15 cellular contexts compared by ENCODE assay signal in genomic region chr5:160134332-160134731, GRCh38.
"Had no signal": no experiment of that assay in that cellular context is flagged by ENCODE, and none has a peak within 500 bp of the region (broad histone marks: within the 10 kb centered on the region; RNA-seq: fewer than 3 reads in every experiment).

No MANE protein-coding gene starts in this region.

- DNase-seq: activated CD4-positive, alpha-beta T cell treated with anti-CD3 and anti-CD28 coated beads for 1 hour; activated effector memory CD4-positive, alpha-beta T cell treated with anti-CD3 and anti-CD28 coated beads, Interleukin-2, amount 50 U/mL, for 16 hours; activated naive CD4-positive, alpha-beta T cell treated with anti-CD3 and anti-CD28 coated beads, Interleukin-2, amount 50 U/mL, for 16 hours; activated T-cell treated with anti-CD3 and anti-CD28 coated beads, Interleukin-2, amount 50 U/mL, for 72 hours; body of pancreas; foreskin keratinocyte; lower lobe of right lung; occipital lobe; T-helper 2 cell; trophoblast cell had no signal

- H3K27ac ChIP-seq: body of pancreas, epithelial cell of prostate, foreskin keratinocyte, lower lobe of right lung, prostate gland, VCaP had no signal

- H3K9me3 ChIP-seq: body of pancreas, lower lobe of right lung, prostate gland, right atrium auricular region had no signal

- ATAC-seq: activated T-cell treated with anti-CD3 and anti-CD28 coated beads, Interleukin-2, amount 50 U/mL, for 72 hours; natural killer cell treated with Interleukin-12 subunit alpha and Interleukin-12 subunit beta and Interleukin-15 and Interleukin-18, amount 100 ng/mL, for 72 hours had no signal

- H3K4me3 ChIP-seq: body of pancreas, lower lobe of right lung, prostate gland had no signal

- H3K4me1 ChIP-seq: foreskin keratinocyte, lower lobe of right lung, prostate gland had no signal

- H3K36me3 ChIP-seq: lower lobe of right lung, prostate gland, right atrium auricular region had no signal

- H3K27me3 ChIP-seq: body of pancreas, foreskin keratinocyte, right atrium auricular region had no signal
